Comparison of ENCODE assay signal across 8 cellular contexts in genomic region chr9:110050925-110051355, GRCh38.
DNase-seq lines count a peak whose midpoint lies in the region; ATAC-seq and TF ChIP-seq lines count a peak whose summit lies in the region.

No MANE protein-coding gene starts in this region.

- peaks cover 0 to 26% (median 0%) of the 10 kb centered on the region in 7 donors for H3K27me3 ChIP-seq in spleen (replicated peaks in 1 of 7)

- peak overlapping the region in 7 of 8 donors; percentile 15 to 93 (median 90) for H3K27ac ChIP-seq in spleen

- H3K4me1 ChIP-seq in spleen, result peaks cover 10 to 92% (median 56%) of the 10 kb centered on the region in 6 donors

- H3K36me3 ChIP-seq in spleen, result peaks cover 0 to 4% (median 0%) of the 10 kb centered on the region in 6 donors

- 0 to 13% (median 2%) methylated on average over 1 of the region's 1 CpG for WGBS in spleen, 5 donors

- intact Hi-C loops in spleen (cut with DNase I; ENCODE audit: low total_unique reads), result loop anchor here (5.0 kb wide), 1 partner anchor 149 kb away; no protein-coding TSS in a partner anchor

- H3K4me3 ChIP-seq in spleen, result peak overlapping the region; percentile 1 to 95 (median 88)

- H3K9me3 ChIP-seq in spleen, result no peaks in the 10 kb centered on the region

- in situ Hi-C loops in SK-MEL-5 (cut with HindIII; ENCODE audit: low pct_unique_long_range_greater_than_20kb, low sequenced_read_pairs), result no loop called here

- TF ChIP-seq POLR2A in spleen (IDR thresholded peaks at IDR 0.05), result no peak

- DNase-seq in AG08396 (ENCODE audit: low spot score), result peak; percentile 73
- DNase-seq in SK-MEL-5 (ENCODE audit: low read depth, low spot score), result peak; percentile 45
- DNase-seq in spleen, result no peak
- DNase-seq in HuH-7 (ENCODE audit: low spot score), result no peak
- no peak for DNase-seq in ecto neural progenitor cell (ENCODE audit: low spot score)

- TF ChIP-seq CTCF in spleen (IDR thresholded peaks at IDR 0.05 in 8 of 11, conservative IDR thresholded peaks at IDR 0.05 in 3 of 11), result no peak

- ATAC-seq in GM18858 (IDR thresholded peaks at IDR 0.05; ENCODE audit: unreplicated experiment) (peak; percentile 63), HG03103 (IDR thresholded peaks at IDR 0.05; ENCODE audit: low read depth, unreplicated experiment) (peak; percentile 38), esophagus mucosa (peak; percentile 52)

Comparison
In these comparisons a context has a peak if more than half of its experiments do, and no peak if none do; other contexts are left out.
1. DNase-seq: peak in AG08396 (single experiment) and SK-MEL-5 (single experiment); none in spleen (single experiment), HuH-7 (single experiment) and ecto neural progenitor cell (single experiment).
2. Peak in every context shown above with its lines, with median percentiles within 50 percentile points of each other: ATAC-seq.